ENCODE assay signal across 19 cellular contexts in genomic region chr15:69697913-69698312, GRCh38.
DNase-seq lines count a peak whose midpoint lies in the region; ATAC-seq, FAIRE-seq and TF ChIP-seq lines count a peak whose summit lies in the region.
"Had no signal": no experiment of that assay in that cellular context is flagged by ENCODE, and none has a peak within 500 bp of the region (broad histone marks: within the 10 kb centered on the region; RNA-seq: fewer than 3 reads in every experiment).

No MANE protein-coding gene starts in this region.

- H3K4me1 Mint-ChIP-seq in stimulated activated memory B cell treated with anti-CD40 and anti-IgM and Interleukin-4, amounts not matched to agents 10 μg/mL and 1 μg/mL and 100 μg/mL, for 72 hours = peaks cover 17% of the 10 kb centered on the region

- H3K79me2 ChIP-seq in OCI-LY3 (ENCODE audit: low read length) = no peaks in the 10 kb centered on the region
- H3K79me2 ChIP-seq: parathyroid adenoma had no signal

- DNase-seq in NCI-H510A treated with DMSO at 0.1 percent for 48 hours (lab: John Stamatoyannopoulos, UW) (peak; percentile 31), NCI-H510A (lab: John Stamatoyannopoulos, UW) (no peak), NCI-H128 (lab: John Stamatoyannopoulos, UW; ENCODE audit: unreplicated experiment) (peak; percentile 47), occipital lobe (lab: John Stamatoyannopoulos, UW) (no peak), HAP-1 (ENCODE audit: low spot score in 2 of 2) (no peak), urothelium cell line (ENCODE audit: low spot score) (no peak)
- DNase-seq: activated effector memory CD4-positive, alpha-beta T cell treated with Interleukin-2 at 50 U/mL for 16 hours; cerebellar nuclear complex; HFFc6; NCI-H2081; PC-3; stimulated activated CD4-positive, alpha-beta T cell treated with anti-CD3 and anti-CD28 coated beads, Interleukin-12 subunit alpha, Interleukin-12 subunit beta, amount 100 ng/mL, for 4 hours; stimulated activated naive CD8-positive, alpha-beta T cell treated with anti-CD3 and anti-CD28 coated beads, Interleukin-15, amount 100 ng/mL, for 72 hours; WERI-Rb-1 had no signal

- TF ChIP-seq CTCF in OCI-LY3 (IDR thresholded peaks at IDR 0.05; ENCODE audit: low read depth, low read length) = no peak

- in situ Hi-C loops in HAP-1 (cut with MboI; ENCODE audit: low sequenced_read_pairs) = no loop called here

- peaks cover 87% of the 10 kb centered on the region for H3K27me3 ChIP-seq in OCI-LY3 (ENCODE audit: low read depth, low read length)
- no peaks in the 10 kb centered on the region; the same call in 1 of the 2 replicates for H3K27me3 ChIP-seq in HAP-1 (ENCODE audit: low read depth)
- H3K27me3 ChIP-seq: vagina had no signal

- H3K4me3 Mint-ChIP-seq in stimulated activated memory B cell treated with anti-CD40 and anti-IgM and Interleukin-4, amounts not matched to agents 10 μg/mL and 1 μg/mL and 100 μg/mL, for 72 hours = no peak overlapping the region
- H3K4me3 Mint-ChIP-seq: HFFc6; IgD-negative memory B cell; stimulated activated naive CD8-positive, alpha-beta T cell treated with anti-CD3 and anti-CD28 coated beads, Interleukin-15, amount 100 ng/mL, for 72 hours had no signal

- H3K9me3 ChIP-seq in OCI-LY3 (ENCODE audit: insufficient read depth, low read length) (no peaks in the 10 kb centered on the region), HAP-1 (no peaks in the 10 kb centered on the region)
- H3K9me3 ChIP-seq: vagina had no signal

- H3K4me2 ChIP-seq in OCI-LY3 (ENCODE audit: low read length) = peak overlapping the region; percentile 59

- no peaks in the 10 kb centered on the region for H4K20me1 ChIP-seq in OCI-LY3 (ENCODE audit: insufficient read depth, low read length)

- no peak overlapping the region for H3K27ac ChIP-seq in OCI-LY3 (ENCODE audit: low read length)
- H3K27ac ChIP-seq: parathyroid adenoma, vagina, WERI-Rb-1 had no signal

- no peaks in the 10 kb centered on the region for H3K9me3 Mint-ChIP-seq in stimulated activated memory B cell treated with anti-CD40 and anti-IgM and Interleukin-4, amounts not matched to agents 10 μg/mL and 1 μg/mL and 100 μg/mL, for 72 hours
- H3K9me3 Mint-ChIP-seq: HFFc6; IgD-negative memory B cell; stimulated activated naive CD8-positive, alpha-beta T cell treated with anti-CD3 and anti-CD28 coated beads, Interleukin-15, amount 100 ng/mL, for 72 hours had no signal

- H3K27me3 Mint-ChIP-seq in stimulated activated memory B cell treated with anti-CD40 and anti-IgM and Interleukin-4, amounts not matched to agents 10 μg/mL and 1 μg/mL and 100 μg/mL, for 72 hours = peaks cover 5% of the 10 kb centered on the region

- H3K9ac ChIP-seq in OCI-LY3 (ENCODE audit: low read length) = no peak overlapping the region
- H3K9ac ChIP-seq: parathyroid adenoma had no signal

- H3K27ac Mint-ChIP-seq in stimulated activated memory B cell treated with anti-CD40 and anti-IgM and Interleukin-4, amounts not matched to agents 10 μg/mL and 1 μg/mL and 100 μg/mL, for 72 hours = no peak overlapping the region
- H3K27ac Mint-ChIP-seq: HFFc6; stimulated activated naive CD8-positive, alpha-beta T cell treated with anti-CD3 and anti-CD28 coated beads, Interleukin-15, amount 100 ng/mL, for 72 hours had no signal

- H2AFZ ChIP-seq in OCI-LY3 (ENCODE audit: low read depth, low read length) = no peak overlapping the region
- H2AFZ ChIP-seq: parathyroid adenoma had no signal

- H3K4me3 ChIP-seq in OCI-LY3 (ENCODE audit: low read length) (peak overlapping the region; percentile 5), HAP-1 (no peak overlapping the region)
- H3K4me3 ChIP-seq: vagina had no signal

- H3K36me3 Mint-ChIP-seq in stimulated activated memory B cell treated with anti-CD40 and anti-IgM and Interleukin-4, amounts not matched to agents 10 μg/mL and 1 μg/mL and 100 μg/mL, for 72 hours = no peaks in the 10 kb centered on the region

- H3K4me1 ChIP-seq in OCI-LY3 (ENCODE audit: low read length) = peaks cover 24% of the 10 kb centered on the region
- H3K4me1 ChIP-seq in HAP-1 = no peaks in the 10 kb centered on the region
- H3K4me1 ChIP-seq: parathyroid adenoma, vagina had no signal

- H3K36me3 ChIP-seq in OCI-LY3 (replicated peaks; ENCODE audit: low read depth, low read length) (no peaks in the 10 kb centered on the region), HAP-1 (replicated peaks) (no peaks in the 10 kb centered on the region)
- H3K36me3 ChIP-seq: vagina, WERI-Rb-1 had no signal

- ATAC-seq in stimulated activated memory B cell treated with anti-CD40 and anti-IgM and Interleukin-4, amounts not matched to agents 10 μg/mL and 1 μg/mL and 100 μg/mL, for 72 hours = peak; percentile 80
- ATAC-seq: PC-3; stimulated activated naive CD8-positive, alpha-beta T cell treated with anti-CD3 and anti-CD28 coated beads, Interleukin-15, amount 100 ng/mL, for 72 hours had no signal

- no peak for FAIRE-seq in urothelium cell line (lab: Jason Lieb, UNC)

Comparison
In these comparisons a context has a peak if more than half of its experiments do, and no peak if none do; other contexts are left out.
1. DNase-seq: peak in NCI-H510A treated with DMSO at 0.1 percent for 48 hours (single experiment) and NCI-H128 (single experiment); none in NCI-H510A (single experiment), occipital lobe (single experiment), HAP-1 (0 of 2) and urothelium cell line (single experiment).